Comparison of ENCODE assay signal across 10 cellular contexts in genomic region chrX:69556094-69557011, GRCh38. TPM values are rescaled to one million over a fixed set of nuclear protein-coding genes. Genes with fewer than 3 reads are reported as not detected.
DNase-seq lines count a peak whose midpoint lies in the region; ATAC-seq, FAIRE-seq and TF ChIP-seq lines count a peak whose summit lies in the region.
"Had no signal": no experiment of that assay in that cellular context is flagged by ENCODE, and none has a peak within 500 bp of the region (broad histone marks: within the 10 kb centered on the region; RNA-seq: fewer than 3 reads in every experiment).

No MANE protein-coding gene starts in this region.

- intact Hi-C loops in Right ventricle myocardium inferior (cut with DNase I): no loop called here
- intact Hi-C loops in cardiac septum (cut with DNase I): no loop called here
- intact Hi-C loops in GM12878 (cut with micrococcal nuclease; ENCODE audit: unreplicated experiment): no loop called here

- SMC1A ChIA-PET in GM12878 (lab: Charles Lee; ENCODE audit: uncharacterized antibody, unreplicated experiment): interaction anchor here (0.7 kb wide), 1 partner anchor 473 kb away, joined by 3 read pairs; no protein-coding TSS in a partner anchor

- H3K27ac ChIP-seq in GM12878 (ENCODE audit: control insufficient read depth, insufficient read depth): no peak overlapping the region
- H3K27ac ChIP-seq: Peyer's patch had no signal

- H3K4me1 ChIP-seq in GM12878 (ENCODE audit: control insufficient read depth, insufficient read depth, low read length): no peaks in the 10 kb centered on the region
- H3K4me1 ChIP-seq: Peyer's patch had no signal

- CTCF ChIA-PET in GM12878 (lab: Yijun Ruan, JAX): no interaction called here

- POLR2A ChIA-PET in GM12878 (lab: Charles Lee): no interaction called here

- H3K36me3 ChIP-seq in GM12878 (ENCODE audit: control insufficient read depth in 2 of 2, insufficient read depth in 2 of 2, low read length in 1 of 2): no peaks in the 10 kb centered on the region
- H3K36me3 ChIP-seq: Peyer's patch had no signal

- BruUV-seq in GM12878 (replicated peaks; lab: Mats Ljungman, UMichigan): no TSS peak

- in situ Hi-C loops in GM12878 (cut with MboI): no loop called here

- H3K9ac ChIP-seq in GM12878 (ENCODE audit: control insufficient read depth, insufficient read depth, low read length): no peak overlapping the region

- FAIRE-seq in GM12878 (lab: Jason Lieb, UNC): no peak

- no peak overlapping the region for H3K4me3 ChIP-seq in GM12878
- H3K4me3 ChIP-seq: Peyer's patch had no signal

- no peaks in the 10 kb centered on the region for H3K27me3 ChIP-seq in GM12878 (replicated peaks in 1 of 2; ENCODE audit: control insufficient read depth in 2 of 2, insufficient read depth in 2 of 2, low read length in 1 of 2)
- H3K27me3 ChIP-seq: Peyer's patch had no signal

- TF ChIP-seq POLR2A in GM12878 (IDR thresholded peaks at IDR 0.05; ENCODE audit: low read depth, low read length): no peak

- no peak for TF ChIP-seq EP300 in GM12878 (IDR thresholded peaks at IDR 0.05; ENCODE audit: borderline replicate concordance in 1 of 2, control insufficient read depth in 1 of 2, low read depth in 2 of 2, low read length in 2 of 2)

- TF ChIP-seq RAD21 in GM12878 (IDR thresholded peaks at IDR 0.05; ENCODE audit: insufficient read depth, low read depth, low read length): no peak

- no peak overlapping the region for H3K4me2 ChIP-seq in GM12878 (ENCODE audit: control insufficient read depth, insufficient read depth)

- no peak for TF ChIP-seq CTCF in GM12878 (IDR thresholded peaks at IDR 0.05 in 2 of 3, conservative IDR thresholded peaks at IDR 0.05 in 1 of 3; ENCODE audit: control insufficient read depth in 2 of 3, extremely low read depth in 1 of 3, insufficient read depth in 1 of 3, low read depth in 3 of 3, low read length in 3 of 3)

- RAD21 ChIA-PET in GM12878 (lab: Charles Lee; ENCODE audit: unreplicated experiment): no interaction called here

- no peaks in the 10 kb centered on the region for H3K79me2 ChIP-seq in GM12878 (ENCODE audit: control insufficient read depth, insufficient read depth, low read length)

- WGBS in GM12878 (ENCODE audit: insufficient coverage, insufficient replicate concordance, low lambda C conversion rate, missing lambda C conversion rate): 41% methylated on average over 14 of the region's 15 CpGs

- H3K9me3 ChIP-seq in GM12878 (replicated peaks; ENCODE audit: control insufficient read depth, insufficient read depth, low read length): no peaks in the 10 kb centered on the region
- H3K9me3 ChIP-seq: Peyer's patch had no signal

- DNase-seq in Right ventricle myocardium inferior (ENCODE audit: missing footprints) (no peak), cardiac septum (ENCODE audit: low spot score) (no peak), GM12878 (ENCODE audit: low read depth, low spot score) (no peak), kidney glomerular epithelial cell (lab: John Stamatoyannopoulos, UW) (peak; percentile 57)
- DNase-seq: Peyer's patch had no signal

- ATAC-seq in Right ventricle myocardium inferior (peak; percentile 34), GM12878 (no peak), HG03457 (IDR thresholded peaks at IDR 0.05; ENCODE audit: unreplicated experiment) (no peak), HG02571 (IDR thresholded peaks at IDR 0.05; ENCODE audit: unreplicated experiment) (no peak), HG03460 (IDR thresholded peaks at IDR 0.05; ENCODE audit: unreplicated experiment) (no peak), HG03565 (IDR thresholded peaks at IDR 0.05; ENCODE audit: unreplicated experiment) (no peak)

- no peak overlapping the region for H2AFZ ChIP-seq in GM12878 (ENCODE audit: control insufficient read depth, low read depth, low read length)

- no peaks in the 10 kb centered on the region for H4K20me1 ChIP-seq in GM12878 (ENCODE audit: control insufficient read depth, insufficient read depth)

TF ChIP-seq in GM12878, 131 proteins besides CTCF, POLR2A, EP300 and RAD21:
- TF ChIP-seq NKRF (conservative IDR thresholded peaks at IDR 0.05) (no peak), BCL3 (IDR thresholded peaks at IDR 0.05; ENCODE audit: borderline replicate concordance, insufficient read depth, low read depth, low read length, poor library complexity, severe bottlenecking) (no peak)
- TF ChIP-seq, protein P1, sequence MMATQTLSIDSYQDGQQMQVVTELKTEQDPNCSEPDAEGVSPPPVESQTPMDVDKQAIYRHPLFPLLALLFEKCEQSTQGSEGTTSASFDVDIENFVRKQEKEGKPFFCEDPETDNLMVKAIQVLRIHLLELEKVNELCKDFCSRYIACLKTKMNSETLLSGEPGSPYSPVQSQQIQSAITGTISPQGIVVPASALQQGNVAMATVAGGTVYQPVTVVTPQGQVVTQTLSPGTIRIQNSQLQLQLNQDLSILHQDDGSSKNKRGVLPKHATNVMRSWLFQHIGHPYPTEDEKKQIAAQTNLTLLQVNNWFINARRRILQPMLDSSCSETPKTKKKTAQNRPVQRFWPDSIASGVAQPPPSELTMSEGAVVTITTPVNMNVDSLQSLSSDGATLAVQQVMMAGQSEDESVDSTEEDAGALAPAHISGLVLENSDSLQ (IDR thresholded peaks at IDR 0.05): peak; percentile 42; the same call in 1 of the 2 replicates
TF ChIP-seq in GM12878: peak in this region for 1.

RNA-seq across cellular contexts. Expression of gene NALF2, which starts 52.2 kb away (rescaled TPM):
- 41.1 TPM for total RNA-seq in Right ventricle myocardium inferior
- total RNA-seq in cardiac septum: 4.4 TPM
- total RNA-seq in GM12878 (2013; cell fraction: nucleolus; rRNA removed): not detected in 2 replicates
- total RNA-seq in GM12878 (2014; rRNA removed): not detected in 2 replicates
- not detected in 2 replicates for total RNA-seq in GM12878 (2014; rRNA removed; fragmentation: Illumina TruSeq; extraction: Trizol)
- total RNA-seq in GM12878 (2021): not detected in 2 replicates
- polyA plus RNA-seq in GM12878 (2011; ENCODE audit: low read depth): not detected
- not detected in 2 replicates for polyA plus RNA-seq in GM12878 (2011; rRNA removed)
- polyA plus RNA-seq in GM12878 (2011; cell fraction: cytosol; rRNA removed): not detected in 2 replicates
- not detected in 2 replicates for polyA plus RNA-seq in GM12878 (2011; cell fraction: nucleus; rRNA removed)
- not detected in 2 replicates for polyA plus RNA-seq in GM12878 (2012)
- not detected in 2 replicates for polyA plus RNA-seq in GM12878 (2014; fragmentation: Illumina TruSeq; extraction: Trizol)
- polyA plus RNA-seq in GM12878 (2014; fragmentation: Nextera tagmentation; extraction: Ambion mirVana): not detected
- polyA plus RNA-seq in GM12878 (2014; rRNA removed): not detected in 2 replicates
- not detected for polyA plus RNA-seq in GM12878 (2016; fragmentation: Nextera tagmentation; extraction: Ambion mirVana)
- not detected in 2 replicates for polyA minus RNA-seq in GM12878 (2011; rRNA and poly(A)+ RNA removed)
- polyA minus RNA-seq in GM12878 (2011; cell fraction: cytosol; rRNA and poly(A)+ RNA removed): not detected in 2 replicates
- not detected in 2 replicates for polyA minus RNA-seq in GM12878 (2011; cell fraction: nucleus; rRNA and poly(A)+ RNA removed)
- polyA plus RNA-seq: IgD-negative memory B cell had no signal

RNA-seq across cellular contexts. Expression of gene EDA, which starts 59.6 kb away (rescaled TPM):
- total RNA-seq in Right ventricle myocardium inferior: 12.4 TPM
- total RNA-seq in cardiac septum: 5.9 TPM
- not detected in 2 replicates for total RNA-seq in GM12878 (2013; cell fraction: nucleolus; rRNA removed)
- 0.06 TPM in 1 of 2 replicates, not detected in the other for total RNA-seq in GM12878 (2014; rRNA removed)
- not detected in 2 replicates for total RNA-seq in GM12878 (2014; rRNA removed; fragmentation: Illumina TruSeq; extraction: Trizol)
- not detected in 2 replicates for total RNA-seq in GM12878 (2021)
- polyA plus RNA-seq in GM12878 (2011; ENCODE audit: low read depth): not detected
- polyA plus RNA-seq in GM12878 (2011; rRNA removed): not detected in 2 replicates
- 0.01 TPM in 1 of 2 replicates, not detected in the other for polyA plus RNA-seq in GM12878 (2011; cell fraction: cytosol; rRNA removed)
- polyA plus RNA-seq in GM12878 (2011; cell fraction: nucleus; rRNA removed): 0.04 and 0.06 TPM in 2 replicates
- not detected in 2 replicates for polyA plus RNA-seq in GM12878 (2012)
- not detected in 2 replicates for polyA plus RNA-seq in GM12878 (2014; fragmentation: Illumina TruSeq; extraction: Trizol)
- not detected for polyA plus RNA-seq in GM12878 (2014; fragmentation: Nextera tagmentation; extraction: Ambion mirVana)
- polyA plus RNA-seq in GM12878 (2014; rRNA removed): not detected in 2 replicates
- not detected for polyA plus RNA-seq in GM12878 (2016; fragmentation: Nextera tagmentation; extraction: Ambion mirVana)
- polyA minus RNA-seq in GM12878 (2011; rRNA and poly(A)+ RNA removed): not detected in 2 replicates
- not detected in 2 replicates for polyA minus RNA-seq in GM12878 (2011; cell fraction: cytosol; rRNA and poly(A)+ RNA removed)
- polyA minus RNA-seq in GM12878 (2011; cell fraction: nucleus; rRNA and poly(A)+ RNA removed): 0.29 and 0.36 TPM in 2 replicates
- polyA plus RNA-seq: IgD-negative memory B cell had no signal
